32 cellular contexts compared by ENCODE assay signal in genomic region chr19:13483215-13483614, GRCh38.
"Had no signal": no experiment of that assay in that cellular context is flagged by ENCODE, and none has a peak within 500 bp of the region (broad histone marks: within the 10 kb centered on the region; RNA-seq: fewer than 3 reads in every experiment).

No MANE protein-coding gene starts in this region.

- H3K27me3 ChIP-seq: neutrophil, ovary, sigmoid colon had no signal

- H3K36me3 ChIP-seq: neutrophil, ovary, sigmoid colon, stomach, tibial artery, upper lobe of right lung had no signal

- H3K4me1 ChIP-seq: sigmoid colon, stomach, tibial artery, upper lobe of right lung had no signal

- H3K9me3 ChIP-seq: neutrophil, ovary, upper lobe of right lung had no signal

- FAIRE-seq: kidney, small intestine, TTC549 had no signal

- ATAC-seq: activated CD4-positive, CD25-positive, alpha-beta regulatory T cell treated with anti-CD3 and anti-CD28 coated beads, Interleukin-2, amount 50 U/mL, for 24 hours; esophagus mucosa; left colon; stimulated activated naive B cell treated with anti-CD40 and anti-IgM and Interleukin-4, amounts not matched to agents 10 μg/mL and 1 μg/mL and 100 μg/mL, for 72 hours; upper lobe of right lung had no signal

- H3K4me3 ChIP-seq: ovary, sigmoid colon, stomach, tibial artery, upper lobe of right lung had no signal

- DNase-seq: activated CD4-positive, alpha-beta memory T cell treated with anti-CD3 and anti-CD28 coated beads for 36 hours; activated CD4-positive, alpha-beta T cell treated with anti-CD3 and anti-CD28 coated beads, Interleukin-2, amount 10 ng/mL, durations not matched to agents 24 days and 14 days; activated CD8-positive, alpha-beta memory T cell treated with anti-CD3 and anti-CD28 coated beads, Interleukin-2, amount 50 U/mL, for 4 hours; activated gamma-delta T cell; activated naive CD4-positive, alpha-beta T cell treated with anti-CD3 and anti-CD28 coated beads, Interleukin-2, amount 50 U/mL, for 16 hours; activated T-cell treated with anti-CD3 and anti-CD28 coated beads, Interleukin-2, amount 50 U/mL, for 1 hour; amniotic stem cell; caudate nucleus; foreskin fibroblast; head of caudate nucleus; hippocampal formation; immature natural killer cell; kidney; left colon; mammary epithelial cell; naive B cell; nephron progenitor cell; ovary; retina; sigmoid colon; small intestine; stimulated activated CD4-positive, alpha-beta T cell treated with anti-CD3 and anti-CD28 coated beads, Interleukin-1b, Interleukin-23, amount 100 ng/mL, for 48 hours; stimulated activated naive B cell treated with anti-CD40 and anti-IgM and Interleukin-4, amounts not matched to agents 10 μg/mL and 1 μg/mL and 100 μg/mL, for 72 hours; stomach; T-helper 9 cell; tibial artery; upper lobe of right lung had no signal

- H3K27ac ChIP-seq: neutrophil, ovary, sigmoid colon, stomach, tibial artery, upper lobe of right lung, VCaP had no signal
